In genomic region chr19:39384839-39385568, GRCh38 we compare ENCODE assay signal across 19 cellular contexts. TPM values are rescaled to one million over a fixed set of nuclear protein-coding genes. Genes with fewer than 3 reads are reported as not detected.
A peak's percentile ranks its signal among the peaks of the same experiment; 100 is the strongest.
DNase-seq lines count a peak whose midpoint lies in the region; ATAC-seq and TF ChIP-seq lines count a peak whose summit lies in the region.
"Had no signal": no experiment of that assay in that cellular context is flagged by ENCODE, and none has a peak within 500 bp of the region (broad histone marks: within the 10 kb centered on the region; RNA-seq: fewer than 3 reads in every experiment).

No MANE protein-coding gene starts in this region.

- H3K4me3 ChIP-seq in Panc1 (ENCODE audit: low read depth in 2 of 2, low read length in 2 of 2) = no peak overlapping the region
- no peak overlapping the region for H3K4me3 ChIP-seq in BE2C (ENCODE audit: low read depth, low read length)

- in situ Hi-C loops in Panc1 (cut with HindIII; ENCODE audit: low pct_unique_long_range_greater_than_20kb, low sequenced_read_pairs) = no loop called here

- H3K27me3 Mint-ChIP-seq in activated T-cell treated with anti-CD3 and anti-CD28 coated beads, Interleukin-2, amount 50 U/mL, for 24 hours = no peaks in the 10 kb centered on the region
- H3K27me3 Mint-ChIP-seq in chondrocyte (ENCODE audit: low read depth) (no peaks in the 10 kb centered on the region), osteocyte (ENCODE audit: unreplicated experiment) (no peaks in the 10 kb centered on the region)

- H3K27me3 ChIP-seq in Panc1 (ENCODE audit: control insufficient read depth, insufficient read depth, low read length) = no peaks in the 10 kb centered on the region
- no peaks in the 10 kb centered on the region for H3K27me3 ChIP-seq in BE2C

- H3K36me3 ChIP-seq in Panc1 (ENCODE audit: control insufficient read depth, insufficient read depth, low read length) (peaks cover 95% of the 10 kb centered on the region), BE2C (peaks cover 48% of the 10 kb centered on the region)

- peaks cover 33% of the 10 kb centered on the region for H3K4me1 ChIP-seq in Panc1 (ENCODE audit: control insufficient read depth, insufficient read depth, low read length)
- no peaks in the 10 kb centered on the region for H3K4me1 ChIP-seq in BE2C

- intact Hi-C loops in Panc1 (cut with micrococcal nuclease; ENCODE audit: unreplicated experiment) = no loop called here

- ATAC-seq in Panc1 = peak; percentile 11
- no peak for ATAC-seq in HG02759 (IDR thresholded peaks at IDR 0.05; ENCODE audit: unreplicated experiment)
- ATAC-seq: left colon had no signal

- no peaks in the 10 kb centered on the region for H3K9me3 Mint-ChIP-seq in activated T-cell treated with anti-CD3 and anti-CD28 coated beads, Interleukin-2, amount 50 U/mL, for 24 hours
- H3K9me3 Mint-ChIP-seq in chondrocyte (ENCODE audit: low read depth) (no peaks in the 10 kb centered on the region), osteocyte (ENCODE audit: unreplicated experiment) (no peaks in the 10 kb centered on the region)
- H3K9me3 Mint-ChIP-seq: nephron had no signal

- H3K9me3 ChIP-seq in Panc1 (ENCODE audit: control insufficient read depth, insufficient read depth, low read depth, low read length) (no peaks in the 10 kb centered on the region), BE2C (no peaks in the 10 kb centered on the region)

- H3K4me1 Mint-ChIP-seq in activated T-cell treated with anti-CD3 and anti-CD28 coated beads, Interleukin-2, amount 50 U/mL, for 24 hours (ENCODE audit: low read depth) = peaks cover 16% of the 10 kb centered on the region
- peaks cover 9% of the 10 kb centered on the region for H3K4me1 Mint-ChIP-seq in chondrocyte (ENCODE audit: low read depth)
- H3K4me1 Mint-ChIP-seq in osteocyte (ENCODE audit: unreplicated experiment) = peaks cover 5% of the 10 kb centered on the region

- H3K4me3 Mint-ChIP-seq in activated T-cell treated with anti-CD3 and anti-CD28 coated beads, Interleukin-2, amount 50 U/mL, for 24 hours = no peak overlapping the region
- H3K4me3 Mint-ChIP-seq in chondrocyte (ENCODE audit: unreplicated experiment) (no peak overlapping the region), osteocyte (ENCODE audit: unreplicated experiment) (no peak overlapping the region)
- H3K4me3 Mint-ChIP-seq: nephron had no signal

- peak overlapping the region; percentile 82 for H3K27ac Mint-ChIP-seq in activated T-cell treated with anti-CD3 and anti-CD28 coated beads, Interleukin-2, amount 50 U/mL, for 24 hours
- peak overlapping the region; percentile 8 for H3K27ac Mint-ChIP-seq in chondrocyte (ENCODE audit: unreplicated experiment)
- H3K27ac Mint-ChIP-seq in osteocyte (ENCODE audit: unreplicated experiment) = peak overlapping the region; percentile 47

- H3K27ac ChIP-seq in Panc1 (ENCODE audit: low read length) = peak overlapping the region; percentile 0; the same call in 1 of the 2 replicates
- H3K27ac ChIP-seq: WERI-Rb-1 had no signal

- POLR2A ChIA-PET in Panc1 (lab: Charles Lee) = interaction anchor here (0.5 to 2.0 kb wide), 17 partner anchors 9 to 557 kb away, joined by 3 to 12 read pairs (median 6); partner anchors contain the start of genes PLEKHG2 and RPS16

- BruUV-seq in Panc1 (replicated peaks; lab: Mats Ljungman, UMichigan) = no TSS peak

- no peak for DNase-seq in activated T-cell treated with anti-CD3 and anti-CD28 coated beads, Interleukin-2, amount 50 U/mL, for 24 hours
- no peak for DNase-seq in activated T-cell treated with anti-CD3 and anti-CD28 coated beads, Interleukin-2, amount 50 U/mL, for 1 hour
- DNase-seq in Panc1 (ENCODE audit: low read depth, low spot score) = no peak
- no peak for DNase-seq in chondrocyte (ENCODE audit: low spot score)
- DNase-seq in osteocyte (ENCODE audit: extremely low spot score, unreplicated experiment) = no peak
- no peak for DNase-seq in BE2C
- no peak for DNase-seq in Ammon's horn (ENCODE audit: low spot score)
- DNase-seq: activated CD8-positive, alpha-beta memory T cell treated with anti-CD3 and anti-CD28 coated beads, Interleukin-2, amount 50 U/mL, for 4 hours; HCEC 1CT; hippocampal formation; Kasumi-1; left colon; NCI-H146; NCI-H524; SW 1271; trophoblast cell; WERI-Rb-1 had no signal

- TF ChIP-seq CTCF in Panc1 (IDR thresholded peaks at IDR 0.05) (no peak), chondrocyte (IDR thresholded peaks at IDR 0.05) (no peak), osteocyte (IDR thresholded peaks at IDR 0.05) (no peak), BE2C (IDR thresholded peaks at IDR 0.05; ENCODE audit: low read depth, low read length) (no peak)

- CTCF ChIA-PET in Panc1 (lab: Charles Lee) = interaction anchor here (0.7 to 3.0 kb wide), 9 partner anchors 13 to 750 kb away, joined by 4 to 20 read pairs (median 4); no protein-coding TSS in a partner anchor

- peaks cover 92% of the 10 kb centered on the region for H3K36me3 Mint-ChIP-seq in activated T-cell treated with anti-CD3 and anti-CD28 coated beads, Interleukin-2, amount 50 U/mL, for 24 hours (ENCODE audit: low read depth)
- peaks cover 43% of the 10 kb centered on the region for H3K36me3 Mint-ChIP-seq in chondrocyte (ENCODE audit: low read depth)
- peaks cover 41% of the 10 kb centered on the region for H3K36me3 Mint-ChIP-seq in osteocyte (ENCODE audit: unreplicated experiment)

RNA-seq across cellular contexts. Expression of gene PAF1, which starts 5.9 kb away (rescaled TPM):
- 901 TPM for total RNA-seq in Panc1 (2021; ENCODE audit: unreplicated experiment)
- polyA plus RNA-seq in Panc1 (2012; ENCODE audit: insufficient read length) = 1,335 TPM
- 32.2 to 39.7 TPM (median 32.5 TPM) in 3 replicates for total RNA-seq in chondrocyte
- 45.6 and 45.9 TPM in 2 replicates for total RNA-seq in osteocyte
- polyA plus RNA-seq in BE2C (2012; ENCODE audit: insufficient read depth, insufficient read length, low read depth) = 130 TPM

RNA-seq across cellular contexts. Expression of gene MED29, which starts 6.2 kb away (rescaled TPM):
- total RNA-seq in Panc1 (2021; ENCODE audit: unreplicated experiment) = 739 TPM
- 764 TPM for polyA plus RNA-seq in Panc1 (2012; ENCODE audit: insufficient read length)
- 27.0 to 31.1 TPM (median 28.7 TPM) in 3 replicates for total RNA-seq in chondrocyte
- total RNA-seq in osteocyte = 37.1 and 38.7 TPM in 2 replicates
- polyA plus RNA-seq in BE2C (2012; ENCODE audit: insufficient read depth, insufficient read length, low read depth) = 101 TPM

RNA-seq across cellular contexts. Expression of gene ZFP36, which starts 21.6 kb away (rescaled TPM):
- total RNA-seq in Panc1 (2021; ENCODE audit: unreplicated experiment) (414 TPM), chondrocyte (30.2 to 55.7 TPM (median 46.3 TPM) in 3 replicates), osteocyte (81.5 and 105 TPM in 2 replicates)
- 369 TPM for polyA plus RNA-seq in Panc1 (2012; ENCODE audit: insufficient read length)
- polyA plus RNA-seq in BE2C (2012; ENCODE audit: insufficient read depth, insufficient read length, low read depth) = 16.7 TPM

RNA-seq across cellular contexts. Expression of gene PLEKHG2, which starts 27.5 kb away (rescaled TPM):
- total RNA-seq in Panc1 (2021; ENCODE audit: unreplicated experiment) (1,988 TPM), chondrocyte (108 to 154 TPM (median 150 TPM) in 3 replicates), osteocyte (131 and 150 TPM in 2 replicates)
- 2,032 TPM for polyA plus RNA-seq in Panc1 (2012; ENCODE audit: insufficient read length)
- 35.9 TPM for polyA plus RNA-seq in BE2C (2012; ENCODE audit: insufficient read depth, insufficient read length, low read depth)

RNA-seq across cellular contexts. Expression of gene SAMD4B, which starts 42.8 kb away (rescaled TPM):
- total RNA-seq in Panc1 (2021; ENCODE audit: unreplicated experiment) = 1,339 TPM
- 1,600 TPM for polyA plus RNA-seq in Panc1 (2012; ENCODE audit: insufficient read length)
- 77.3 to 82.9 TPM (median 81.1 TPM) in 3 replicates for total RNA-seq in chondrocyte
- 100 and 101 TPM in 2 replicates for total RNA-seq in osteocyte
- 169 TPM for polyA plus RNA-seq in BE2C (2012; ENCODE audit: insufficient read depth, insufficient read length, low read depth)

Comparison
In these comparisons a context has a peak if more than half of its experiments do, and no peak if none do; other contexts are left out.
1. H3K27ac Mint-ChIP-seq: peak in every context shown above with its lines; median percentile 82 in activated T-cell treated with anti-CD3 and anti-CD28 coated beads, Interleukin-2, amount 50 U/mL, for 24 hours; 47 in osteocyte; 8 in chondrocyte.
2. RNA of gene PAF1, which starts 5.9 kb away (total RNA-seq): 901 TPM in Panc1 (single experiment); 45.6 to 45.9 TPM in osteocyte and 32.2 to 39.7 TPM in chondrocyte; every median in the first group is over 10 times any median in the second.
3. RNA of gene MED29, which starts 6.2 kb away (total RNA-seq): 739 TPM in Panc1 (single experiment); 37.1 to 38.7 TPM in osteocyte and 27.0 to 31.1 TPM in chondrocyte; every median in the first group is over 10 times any median in the second.